ENCODE assay signal across 28 cellular contexts in genomic region chr12:112559784-112560183, GRCh38.
DNase-seq lines count a peak whose midpoint lies in the region; ATAC-seq, FAIRE-seq and TF ChIP-seq lines count a peak whose summit lies in the region.
"Had no signal": no experiment of that assay in that cellular context is flagged by ENCODE, and none has a peak within 500 bp of the region (broad histone marks: within the 10 kb centered on the region; RNA-seq: fewer than 3 reads in every experiment).

No MANE protein-coding gene starts in this region.

- H3K4me2 ChIP-seq in mammary epithelial cell (ENCODE audit: insufficient read depth, low read depth, low read length) (peak overlapping the region; percentile 42), PC-9 (peak overlapping the region; percentile 22; the same call in 1 of the 2 replicates), H1 (ENCODE audit: insufficient read depth in 1 of 2, low read depth in 2 of 2, low read length in 2 of 2) (no peak overlapping the region)

- DNase-seq in mammary epithelial cell: no peak
- DNase-seq in breast epithelium (ENCODE audit: low spot score in 2 of 2): no peak
- DNase-seq in PC-9: no peak
- no peak for DNase-seq in H1 (ENCODE audit: low read depth in 1 of 2, low spot score in 2 of 2)
- DNase-seq in SKM-1 (lab: John Stamatoyannopoulos, UW; ENCODE audit: unreplicated experiment): no peak
- no peak for DNase-seq in activated CD4-positive, alpha-beta T cell treated with anti-CD3 and anti-CD28 coated beads for 48 hours
- no peak for DNase-seq in activated T-cell treated with anti-CD3 and anti-CD28 coated beads, Interleukin-2, amount 50 U/mL, for 48 hours
- DNase-seq: activated CD4-positive, alpha-beta memory T cell treated with anti-CD3 and anti-CD28 coated beads, Interleukin-2, amount 10 ng/mL, durations not matched to agents 7 days and 5 days; heart left ventricle; left colon; naive thymus-derived CD4-positive, alpha-beta T cell; NCI-H1092; NCI-H2029; NCI-H2227 treated with DMSO at 0.1 percent for 48 hours; NCI-H774; ovary; right cardiac atrium; SJCRH30; stimulated activated CD4-positive, alpha-beta T cell treated with anti-CD3 and anti-CD28 coated beads, Interleukin-15, amount 100 ng/mL, for 24 hours; trophoblast cell had no signal

- H3K14ac ChIP-seq in H1 (ENCODE audit: insufficient read length): no peak overlapping the region

- H3K56ac ChIP-seq in H1 (replicated peaks; ENCODE audit: insufficient read length, low read depth, low read length): no peak overlapping the region

- H3K4me3 ChIP-seq in mammary epithelial cell (replicated peaks in 1 of 3; ENCODE audit: insufficient read depth in 1 of 3, low read depth in 2 of 3, low read length in 3 of 3): no peak overlapping the region
- no peak overlapping the region for H3K4me3 ChIP-seq in breast epithelium
- H3K4me3 ChIP-seq in PC-9: no peak overlapping the region
- H3K4me3 ChIP-seq in H1 (ENCODE audit: extremely low read depth in 1 of 4, insufficient read depth in 2 of 4, low read depth in 3 of 4, low read length in 4 of 4): no peak overlapping the region
- H3K4me3 ChIP-seq: coronary artery, heart left ventricle, ovary, SJCRH30 had no signal

- no peaks in the 10 kb centered on the region for H3K9me2 ChIP-seq in PC-9 (ENCODE audit: insufficient read depth)

- no peak overlapping the region for H2BK120ac ChIP-seq in H1 (replicated peaks; ENCODE audit: low read depth, low read length)

- POLR2A ChIA-PET in PC-9 (lab: Charles Lee; ENCODE audit: unreplicated experiment) (interaction anchor here (0.7 kb wide), 1 partner anchor 867 kb away, joined by 4 read pairs; no protein-coding TSS in a partner anchor), H1 (lab: Charles Lee; ENCODE audit: partially characterized antibody) (no interaction called here)

- H3K4ac ChIP-seq in H1 (replicated peaks; ENCODE audit: insufficient read length, low read depth, low read length): no peak overlapping the region

- TF ChIP-seq CTCF in mammary epithelial cell (conservative IDR thresholded peaks at IDR 0.05 in 1 of 2, IDR thresholded peaks at IDR 0.05 in 1 of 2; ENCODE audit: extremely low read depth in 1 of 2, insufficient read depth in 1 of 2, low read depth in 1 of 2, low read length in 2 of 2) (no peak), breast epithelium (IDR thresholded peaks at IDR 0.05) (no peak), PC-9 (conservative IDR thresholded peaks at IDR 0.05) (no peak), H1 (IDR thresholded peaks at IDR 0.05; ENCODE audit: control extremely low read depth in 1 of 3, insufficient read depth in 1 of 3, low read depth in 1 of 3, low read length in 3 of 3) (no peak)

- H3K79me2 ChIP-seq in mammary epithelial cell (ENCODE audit: insufficient read depth, low read length) (no peaks in the 10 kb centered on the region), PC-9 (ENCODE audit: low read depth) (no peaks in the 10 kb centered on the region), H1 (ENCODE audit: control insufficient read depth in 1 of 2, insufficient read depth in 2 of 2, low read length in 2 of 2) (no peaks in the 10 kb centered on the region)

- no peak overlapping the region for H2AK5ac ChIP-seq in H1 (ENCODE audit: low read depth, low read length)

- dilution Hi-C loops in mammary epithelial cell (cut with HindIII; ENCODE audit: low sequenced_read_pairs): loop anchor here (5.0 kb wide), 1 partner anchor 48 kb away; no protein-coding TSS in a partner anchor

- H2BK15ac ChIP-seq in H1 (ENCODE audit: low read length): no peak overlapping the region

- H3K9ac ChIP-seq in mammary epithelial cell (ENCODE audit: insufficient read depth, low read length): no peak overlapping the region
- no peak overlapping the region for H3K9ac ChIP-seq in H1 (replicated peaks in 1 of 4; ENCODE audit: extremely low read depth in 1 of 4, low read depth in 3 of 4, low read length in 3 of 4)

- CTCF ChIA-PET in mammary epithelial cell (lab: Charles Lee; ENCODE audit: low non-redundant PET): no interaction called here
- CTCF ChIA-PET in PC-9 (lab: Charles Lee): no interaction called here
- CTCF ChIA-PET in H1 (lab: Charles Lee; ENCODE audit: partially characterized antibody): interaction anchor here (0.6 to 0.7 kb wide), 2 partner anchors 46 to 902 kb away, joined by 3 to 6 read pairs; no protein-coding TSS in a partner anchor

- TF ChIP-seq POLR2A in breast epithelium (IDR thresholded peaks at IDR 0.05) (no peak), H1 (IDR thresholded peaks at IDR 0.05; ENCODE audit: control extremely low read depth in 1 of 2, low read depth in 2 of 2, low read length in 2 of 2) (no peak)

- H3K4me1 ChIP-seq in mammary epithelial cell (ENCODE audit: insufficient read depth, low read length) (no peaks in the 10 kb centered on the region), breast epithelium (no peaks in the 10 kb centered on the region), PC-9 (replicated peaks; ENCODE audit: insufficient read depth) (no peaks in the 10 kb centered on the region), H1 (replicated peaks in 1 of 4; ENCODE audit: control insufficient read depth in 3 of 4, insufficient read depth in 4 of 4, low read length in 3 of 4) (peaks cover 0 to 3% (median 1%) of the 10 kb centered on the region in 4 experiments; a peak in 2 of 7 replicates)
- H3K4me1 ChIP-seq: heart left ventricle, SJCRH30 had no signal

- H3K36me3 ChIP-seq in mammary epithelial cell (ENCODE audit: insufficient read depth, low read length) (no peaks in the 10 kb centered on the region), breast epithelium (no peaks in the 10 kb centered on the region), PC-9 (ENCODE audit: low read depth) (no peaks in the 10 kb centered on the region), H1 (ENCODE audit: control insufficient read depth in 2 of 4, insufficient read depth in 4 of 4, low read length in 3 of 4) (no peaks in the 10 kb centered on the region)
- H3K36me3 ChIP-seq: heart left ventricle, ovary, SJCRH30 had no signal

- H3K23ac ChIP-seq in H1 (ENCODE audit: insufficient read length): no peak overlapping the region

- no peak overlapping the region for H2BK20ac ChIP-seq in H1 (ENCODE audit: low read length)

- ATAC-seq in HG02610 (IDR thresholded peaks at IDR 0.05; ENCODE audit: unreplicated experiment): no peak
- ATAC-seq: heart left ventricle; left colon; naive thymus-derived CD4-positive, alpha-beta T cell; right cardiac atrium; WTC11 had no signal

- H3K27ac ChIP-seq in mammary epithelial cell (ENCODE audit: insufficient read depth, low read depth, low read length) (no peak overlapping the region), breast epithelium (no peak overlapping the region), PC-9 (no peak overlapping the region), H1 (ENCODE audit: low read depth, low read length) (no peak overlapping the region)
- H3K27ac ChIP-seq: C4-2B, coronary artery, heart left ventricle, ovary, SJCRH30 had no signal

- H3F3A ChIP-seq in PC-9 (ENCODE audit: insufficient read depth, low read depth): no peaks in the 10 kb centered on the region

- H3K79me1 ChIP-seq in H1 (ENCODE audit: low read depth, low read length): no peaks in the 10 kb centered on the region

- BruUV-seq in mammary epithelial cell (replicated peaks; lab: Mats Ljungman, UMichigan): no TSS peak
- BruUV-seq in PC-9 (replicated peaks; lab: Mats Ljungman, UMichigan): no TSS peak

- H4K91ac ChIP-seq in H1 (replicated peaks; ENCODE audit: insufficient read length, low read length): no peak overlapping the region

- no peak overlapping the region for H3K18ac ChIP-seq in H1 (ENCODE audit: extremely low read depth, low read length)

- no peak for TF ChIP-seq RAD21 in H1 (IDR thresholded peaks at IDR 0.05 in 1 of 2, conservative IDR thresholded peaks at IDR 0.05 in 1 of 2; ENCODE audit: low read depth in 2 of 2, low read length in 2 of 2)

- H4K20me1 ChIP-seq in mammary epithelial cell (ENCODE audit: insufficient read depth, low read length): no peaks in the 10 kb centered on the region
- H4K20me1 ChIP-seq in PC-9 (ENCODE audit: insufficient read depth): no peaks in the 10 kb centered on the region
- H4K20me1 ChIP-seq in H1 (replicated peaks in 1 of 2; ENCODE audit: control insufficient read depth in 1 of 2, insufficient read depth in 2 of 2, low read length in 2 of 2): no peaks in the 10 kb centered on the region

- no peak overlapping the region for H2BK5ac ChIP-seq in H1 (ENCODE audit: low read depth, low read length)

- in situ Hi-C loops in mammary epithelial cell (cut with MboI; ENCODE audit: low sequenced_read_pairs in 2 of 2): no loop called here

- no peak overlapping the region for H4K8ac ChIP-seq in H1 (ENCODE audit: extremely low read depth, insufficient read depth, low read length)

- H2AFZ ChIP-seq in mammary epithelial cell (ENCODE audit: low read depth, low read length): no peak overlapping the region
- H2AFZ ChIP-seq in PC-9: no peak overlapping the region
- H2AFZ ChIP-seq in H1 (ENCODE audit: low read length): no peak overlapping the region

- FAIRE-seq in H1 (lab: Jason Lieb, UNC): no peak
- FAIRE-seq: A204.1, bronchial epithelial cell, endometrium, H54 had no signal

- intact Hi-C loops in mammary epithelial cell (cut with micrococcal nuclease) (no loop called here), breast epithelium (cut with DNase I; ENCODE audit: low total_unique reads) (no loop called here), PC-9 (cut with micrococcal nuclease; ENCODE audit: unreplicated experiment) (no loop called here)

- no peak overlapping the region for H2BK12ac ChIP-seq in H1 (ENCODE audit: low read depth, low read length)

- H3K9me3 ChIP-seq in mammary epithelial cell (replicated peaks; ENCODE audit: insufficient read depth, low read length): no peaks in the 10 kb centered on the region
- H3K9me3 ChIP-seq in breast epithelium: no peaks in the 10 kb centered on the region
- H3K9me3 ChIP-seq in PC-9 (ENCODE audit: insufficient read depth, low read depth): no peaks in the 10 kb centered on the region
- H3K9me3 ChIP-seq in H1 (ENCODE audit: insufficient read depth in 2 of 2, low read depth in 1 of 2, low read length in 1 of 2): no peaks in the 10 kb centered on the region
- H3K9me3 ChIP-seq: heart left ventricle, ovary, SJCRH30 had no signal

- 50% methylated on average over 2 of the region's 2 CpGs for WGBS in mammary epithelial cell (ENCODE audit: low coverage, missing lambda C conversion rate)
- WGBS in H1 (ENCODE audit: extremely low coverage in 1 of 2, insufficient coverage in 1 of 2, insufficient read length in 1 of 2, insufficient replicate concordance in 2 of 2, low coverage in 1 of 2, low lambda C conversion rate in 2 of 2, missing lambda C conversion rate in 1 of 2), 2 experiments: 76% methylated on average over 2 of the region's 2 CpGs; no CpG with 5 or more reads in 1 of the 2 experiments

- H3K27me3 ChIP-seq in mammary epithelial cell (ENCODE audit: insufficient read depth, low read length): no peaks in the 10 kb centered on the region
- H3K27me3 ChIP-seq in breast epithelium: no peaks in the 10 kb centered on the region
- H3K27me3 ChIP-seq in PC-9 (ENCODE audit: insufficient read depth, low read depth): peaks cover 77% of the 10 kb centered on the region
- H3K27me3 ChIP-seq in H1 (replicated peaks in 1 of 4; ENCODE audit: control insufficient read depth in 3 of 4, extremely low read depth in 1 of 4, insufficient read depth in 3 of 4, low read length in 3 of 4): 0 out of 7 replicates have a peak, but pooled peaks cover 0 to 3% (median 0%) of the 10 kb centered on the region in 4 experiments
- H3K27me3 ChIP-seq: ovary, SJCRH30 had no signal

- no peaks in the 10 kb centered on the region for H3K23me2 ChIP-seq in H1 (ENCODE audit: low read depth, low read length)

- TF ChIP-seq EP300 in H1 (IDR thresholded peaks at IDR 0.05; ENCODE audit: borderline replicate concordance in 1 of 2, low read depth in 2 of 2, low read length in 2 of 2): no peak

- H4K5ac ChIP-seq in H1 (ENCODE audit: insufficient read length, low read depth, low read length): no peak overlapping the region

Comparison
In these comparisons a context has a peak if more than half of its experiments do, and no peak if none do; other contexts are left out.
1. H3K4me2 ChIP-seq: peak in mammary epithelial cell (single experiment) and PC-9 (single experiment); none in H1 (0 of 2).